In genomic region chr12:68331869-68332725, GRCh38 we compare ENCODE assay signal across 8 cellular contexts. TPM values are rescaled to one million over a fixed set of nuclear protein-coding genes. Genes with fewer than 3 reads are reported as not detected.
DNase-seq lines count a peak whose midpoint lies in the region; ATAC-seq lines count a peak whose summit lies in the region.

MDM1 (minus strand) TSS chr12:68332362; CDS start chr12:68332245, 117 bp downstream.

- peak; percentile 97 for ATAC-seq in GM19468 (IDR thresholded peaks at IDR 0.05; ENCODE audit: extremely low read depth, unreplicated experiment)
- peak; percentile 94 for ATAC-seq in effector memory CD8-positive, alpha-beta T cell (replicated peaks)

- peaks cover 7 to 13% of the 10 kb centered on the region in 2 donors for H3K36me3 Mint-ChIP-seq in CD4-positive, alpha-beta memory T cell
- H3K36me3 Mint-ChIP-seq in effector memory CD8-positive, alpha-beta T cell (ENCODE audit: insufficient read depth), result peaks cover 4% of the 10 kb centered on the region

- intact Hi-C loops in CD4-positive, alpha-beta memory T cell (cut with micrococcal nuclease), result loop anchor here (1.0 to 5.0 kb wide), 6 partner anchors 43 to 1063 kb away; partner anchors contain the start of genes CAND1, CPSF6, MDM2 and NUP107

- H3K4me1 Mint-ChIP-seq in CD4-positive, alpha-beta memory T cell, result peaks cover 32 to 49% (median 42%) of the 10 kb centered on the region in 4 donors
- peaks cover 20 to 24% of the 10 kb centered on the region in 2 donors for H3K4me1 Mint-ChIP-seq in effector memory CD8-positive, alpha-beta T cell (ENCODE audit: low read depth in 2 of 2)

- peaks cover 30% of the 10 kb centered on the region for H3K4me1 ChIP-seq in CD4-positive, alpha-beta memory T cell (ENCODE audit: insufficient read depth, low read length)

- H3K4me3 Mint-ChIP-seq in CD4-positive, alpha-beta memory T cell, result peak within 1 kb of the TSS; percentile 88 to 93 (median 90)
- H3K4me3 Mint-ChIP-seq in effector memory CD8-positive, alpha-beta T cell, result peak within 1 kb of the TSS; percentile 85 to 86

- POLR2A ChIA-PET in CD4-positive, alpha-beta memory T cell (lab: Charles Lee; ENCODE audit: partially characterized antibody), result interaction anchor here (0.6 to 2.0 kb wide), 14 partner anchors 10 to 476 kb away, joined by 3 to 9 read pairs (median 4); partner anchors contain the start of genes MDM2 and RAP1B

- peaks cover 0 to 2% (median 0%) of the 10 kb centered on the region in 8 donors for H3K9me3 Mint-ChIP-seq in CD4-positive, alpha-beta memory T cell
- no peaks in the 10 kb centered on the region for H3K9me3 Mint-ChIP-seq in effector memory CD8-positive, alpha-beta T cell

- peak within 1 kb of the TSS; percentile 60 to 77 for H3K4me3 ChIP-seq in CD4-positive, alpha-beta memory T cell (ENCODE audit: low read length in 2 of 2)

- peak within 1 kb of the TSS; percentile 58 for H3K27ac ChIP-seq in CD4-positive, alpha-beta memory T cell (ENCODE audit: low read depth, low read length)

- H3K27ac Mint-ChIP-seq in CD4-positive, alpha-beta memory T cell, result peak within 1 kb of the TSS; percentile 64 to 95 (median 91)
- H3K27ac Mint-ChIP-seq in effector memory CD8-positive, alpha-beta T cell, result peak within 1 kb of the TSS; percentile 88 to 89

- peaks cover 0 to 2% of the 10 kb centered on the region in 2 donors for H3K27me3 Mint-ChIP-seq in CD4-positive, alpha-beta memory T cell
- peaks cover 7 to 9% of the 10 kb centered on the region in 2 donors for H3K27me3 Mint-ChIP-seq in effector memory CD8-positive, alpha-beta T cell

- H3K27me3 ChIP-seq in CD4-positive, alpha-beta memory T cell (ENCODE audit: insufficient read depth, low read length), result no peaks in the 10 kb centered on the region

- H3K36me3 ChIP-seq in CD4-positive, alpha-beta memory T cell (ENCODE audit: insufficient read depth, low read length), result no peaks in the 10 kb centered on the region

- DNase-seq in CD4-positive, alpha-beta memory T cell, result peak; percentile 95 to 98 (median 96)
- DNase-seq in HS-5 (ENCODE audit: low read depth) (peak; percentile 94), medulla oblongata (ENCODE audit: extremely low spot score) (peak; percentile 100)
- peak; percentile 93 for DNase-seq in NK-92 treated with Interleukin-12 subunit alpha and Interleukin-12 subunit beta, amount 100 ng/mL, for 24 hours (lab: John Stamatoyannopoulos, UW)
- DNase-seq in activated CD8-positive, alpha-beta memory T cell treated with anti-CD3 and anti-CD28 coated beads for 24 hours, result peak; percentile 96
- DNase-seq in effector memory CD8-positive, alpha-beta T cell, result peak; percentile 90 to 92 (median 91)
- DNase-seq in stimulated activated CD8-positive, alpha-beta memory T cell treated with anti-CD3 and anti-CD28 coated beads, Interleukin-12 subunit alpha, Interleukin-12 subunit beta, amount 100 ng/mL, for 1 hour (ENCODE audit: low read depth), result peak; percentile 93

- no peaks in the 10 kb centered on the region for H3K9me3 ChIP-seq in CD4-positive, alpha-beta memory T cell (ENCODE audit: control insufficient read depth in 1 of 2, low read length in 2 of 2)

- CTCF ChIA-PET in CD4-positive, alpha-beta memory T cell (lab: Charles Lee; ENCODE audit: partially characterized antibody), result interaction anchor here (0.6 to 3.3 kb wide), 5 partner anchors 12 to 976 kb away, joined by 3 to 15 read pairs (median 7); no protein-coding TSS in a partner anchor

RNA-seq across cellular contexts. Expression of gene MDM1, which starts in this region (rescaled TPM):
- total RNA-seq in CD4-positive, alpha-beta memory T cell, result 10 to 100 TPM; 27.0 to 29.4 TPM
- 10 to 100 TPM; 11.7 to 13.0 TPM for polyA plus RNA-seq in CD4-positive, alpha-beta memory T cell

Comparison
In these comparisons a context has a peak if more than half of its experiments do, and no peak if none do; other contexts are left out.
1. Peak in every context shown above with its lines: DNase-seq, ATAC-seq, H3K4me3 ChIP-seq and H3K27ac ChIP-seq.